Comparison of ENCODE assay signal across 23 cellular contexts in the genomic region with DNA sequence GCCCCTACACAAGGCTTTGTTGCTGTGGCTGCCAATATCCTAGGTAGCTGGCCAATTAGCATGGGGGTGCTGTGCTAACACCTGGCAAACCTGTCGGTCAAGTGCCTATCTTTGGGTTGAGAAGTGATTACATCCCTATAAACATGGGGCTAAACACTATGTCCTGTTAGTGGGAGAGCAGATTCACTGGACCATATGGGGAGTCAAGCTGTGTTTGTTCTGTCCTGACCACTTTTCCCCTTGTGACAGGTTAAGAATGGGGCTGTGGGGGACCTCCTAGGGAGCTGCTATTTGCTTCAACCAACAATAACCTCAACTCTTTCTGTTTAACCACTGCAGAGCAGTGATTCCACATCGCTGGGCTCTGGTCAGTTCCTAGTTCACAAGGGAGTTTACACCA.
DNase-seq lines count a peak whose midpoint lies in the region; ATAC-seq, FAIRE-seq and TF ChIP-seq lines count a peak whose summit lies in the region.
"Had no signal": no experiment of that assay in that cellular context is flagged by ENCODE, and none has a peak within 500 bp of the region (broad histone marks: within the 10 kb centered on the region; RNA-seq: fewer than 3 reads in every experiment).

No MANE protein-coding gene starts in this region.

- no peak overlapping the region for H3K4me3 ChIP-seq in H1 (ENCODE audit: extremely low read depth in 1 of 4, insufficient read depth in 2 of 4, low read depth in 3 of 4, low read length in 4 of 4)
- H3K4me3 ChIP-seq in effector memory CD4-positive, alpha-beta T cell (ENCODE audit: insufficient read depth, low read depth, low read length, poor library complexity, severe bottlenecking) = no peak overlapping the region
- H3K4me3 ChIP-seq: BLaER1, breast epithelium, right lobe of liver had no signal

- H2BK120ac ChIP-seq in H1 (replicated peaks; ENCODE audit: low read depth, low read length) = no peak overlapping the region

- H3K4me1 ChIP-seq in H1 (replicated peaks in 1 of 4; ENCODE audit: control insufficient read depth in 3 of 4, insufficient read depth in 4 of 4, low read length in 3 of 4) = peaks cover 0 to 12% (median 7%) of the 10 kb centered on the region in 4 experiments; a peak in 6 of 7 replicates
- no peaks in the 10 kb centered on the region for H3K4me1 ChIP-seq in effector memory CD4-positive, alpha-beta T cell (ENCODE audit: control insufficient read depth, insufficient read depth, low read length, poor library complexity, severe bottlenecking)
- H3K4me1 ChIP-seq: BLaER1, breast epithelium had no signal

- H3K36me3 ChIP-seq in H1 (ENCODE audit: control insufficient read depth in 2 of 4, insufficient read depth in 4 of 4, low read length in 3 of 4) = no peaks in the 10 kb centered on the region
- peaks cover 50% of the 10 kb centered on the region for H3K36me3 ChIP-seq in effector memory CD4-positive, alpha-beta T cell (ENCODE audit: control insufficient read depth, insufficient read depth, low read length)
- H3K36me3 ChIP-seq: breast epithelium had no signal

- no peak overlapping the region for H3K56ac ChIP-seq in H1 (replicated peaks; ENCODE audit: insufficient read length, low read depth, low read length)

- H3K9ac ChIP-seq in H1 (replicated peaks in 1 of 4; ENCODE audit: extremely low read depth in 1 of 4, low read depth in 3 of 4, low read length in 3 of 4) = no peak overlapping the region
- H3K9ac ChIP-seq: BLaER1 had no signal

- DNase-seq in NCI-H510A treated with DMSO at 0.1 percent for 48 hours (lab: John Stamatoyannopoulos, UW) (peak; percentile 38), NCI-H510A (lab: John Stamatoyannopoulos, UW) (no peak), NCI-H524 treated with DMSO at 0.1 percent for 48 hours (lab: John Stamatoyannopoulos, UW) (peak; percentile 7), H1 (ENCODE audit: low read depth in 1 of 2, low spot score in 2 of 2) (peak in 1 of 2 experiments; percentile 50), sciatic nerve (ENCODE audit: low spot score) (no peak), NCI-H2171 treated with DMSO at 0.1 percent for 48 hours (lab: John Stamatoyannopoulos, UW) (no peak)
- no peak for DNase-seq in effector memory CD4-positive, alpha-beta T cell
- DNase-seq: activated CD4-positive, alpha-beta memory T cell treated with anti-CD3 and anti-CD28 coated beads, Interleukin-2, amount 10 ng/mL, durations not matched to agents 7 days and 5 days; activated naive CD4-positive, alpha-beta T cell treated with anti-CD3 and anti-CD28 coated beads, Interleukin-2, amount 10 ng/mL, durations not matched to agents 7 days and 5 days; activated T-cell treated with anti-CD3 and anti-CD28 coated beads, Interleukin-2, amount 50 U/mL, for 4 hours; DMS79 treated with DMSO at 0.1 percent for 48 hours; foreskin keratinocyte; Karpas-422; NCI-H1105 treated with DMSO at 0.1 percent for 48 hours; NCI-H446; right lobe of liver; Right ventricle myocardium superior; stimulated activated naive CD8-positive, alpha-beta T cell treated with anti-CD3 and anti-CD28 coated beads, Interleukin-15, Interleukin-2, amounts not matched to agents 100 U/mL and 50 U/mL, for 24 hours; T-helper 17 cell had no signal

- H2AFZ ChIP-seq in H1 (ENCODE audit: low read length) = no peak overlapping the region

- POLR2A ChIA-PET in H1 (lab: Charles Lee; ENCODE audit: partially characterized antibody) = no interaction called here

- H3K23ac ChIP-seq in H1 (ENCODE audit: insufficient read length) = no peak overlapping the region

- H2BK15ac ChIP-seq in H1 (ENCODE audit: low read length) = no peak overlapping the region

- no peak overlapping the region for H2AK5ac ChIP-seq in H1 (ENCODE audit: low read depth, low read length)

- TF ChIP-seq POLR2A in H1 (IDR thresholded peaks at IDR 0.05; ENCODE audit: control extremely low read depth in 1 of 2, low read depth in 2 of 2, low read length in 2 of 2) = no peak

- no peaks in the 10 kb centered on the region for H3K9me3 ChIP-seq in H1 (ENCODE audit: insufficient read depth in 2 of 2, low read depth in 1 of 2, low read length in 1 of 2)
- H3K9me3 ChIP-seq in effector memory CD4-positive, alpha-beta T cell (ENCODE audit: control insufficient read depth, low read length) = no peaks in the 10 kb centered on the region
- H3K9me3 ChIP-seq: BLaER1, breast epithelium, right lobe of liver had no signal

- TF ChIP-seq EP300 in H1 (IDR thresholded peaks at IDR 0.05; ENCODE audit: borderline replicate concordance in 1 of 2, low read depth in 2 of 2, low read length in 2 of 2) = no peak

- H4K91ac ChIP-seq in H1 (replicated peaks; ENCODE audit: insufficient read length, low read length) = no peak overlapping the region

- 0 out of 4 replicates have a peak overlapping the region, but pooled peaks of 1 of the 2 experiments have one; percentile 29 for H3K4me2 ChIP-seq in H1 (ENCODE audit: insufficient read depth in 1 of 2, low read depth in 2 of 2, low read length in 2 of 2)
- H3K4me2 ChIP-seq: BLaER1 had no signal

- no peak overlapping the region for H4K8ac ChIP-seq in H1 (ENCODE audit: extremely low read depth, insufficient read depth, low read length)

- intact Hi-C loops in sciatic nerve (cut with DNase I) = no loop called here

- 52% methylated on average over 2 of the region's 2 CpGs; no CpG with 5 or more reads in 1 of the 2 experiments for WGBS in H1 (ENCODE audit: extremely low coverage in 1 of 2, insufficient coverage in 1 of 2, insufficient read length in 1 of 2, insufficient replicate concordance in 2 of 2, low coverage in 1 of 2, low lambda C conversion rate in 2 of 2, missing lambda C conversion rate in 1 of 2), 2 experiments

- H3K79me1 ChIP-seq in H1 (ENCODE audit: low read depth, low read length) = no peaks in the 10 kb centered on the region

- H2BK5ac ChIP-seq in H1 (ENCODE audit: low read depth, low read length) = peak overlapping the region; percentile 38; the same call in 1 of the 2 replicates

- CTCF ChIA-PET in H1 (lab: Charles Lee; ENCODE audit: partially characterized antibody) = interaction anchor here (0.6 to 1.5 kb wide), 4 partner anchors 149 to 388 kb away, joined by 3 to 4 read pairs (median 4); no protein-coding TSS in a partner anchor

- H3K4ac ChIP-seq in H1 (replicated peaks; ENCODE audit: insufficient read length, low read depth, low read length) = no peak overlapping the region

- ATAC-seq in sciatic nerve (peak; percentile 48), GM18498 (IDR thresholded peaks at IDR 0.05; ENCODE audit: unreplicated experiment) (no peak)
- ATAC-seq: activated T-cell treated with anti-CD3 and anti-CD28 coated beads, Interleukin-2, amount 50 U/mL, for 4 hours; foreskin keratinocyte; right lobe of liver; stimulated activated naive CD8-positive, alpha-beta T cell treated with anti-CD3 and anti-CD28 coated beads, Interleukin-15, Interleukin-2, amounts not matched to agents 100 U/mL and 50 U/mL, for 24 hours; T-helper 17 cell had no signal

- H4K5ac ChIP-seq in H1 (ENCODE audit: insufficient read length, low read depth, low read length) = no peak overlapping the region

- 0 out of 2 replicates have a peak overlapping the region, but pooled peaks have one; percentile 12 for H2BK12ac ChIP-seq in H1 (ENCODE audit: low read depth, low read length)

- no peaks in the 10 kb centered on the region for H4K20me1 ChIP-seq in H1 (replicated peaks in 1 of 2; ENCODE audit: control insufficient read depth in 1 of 2, insufficient read depth in 2 of 2, low read length in 2 of 2)
- H4K20me1 ChIP-seq: BLaER1 had no signal

- no peak overlapping the region for H3K27ac ChIP-seq in H1 (ENCODE audit: low read depth, low read length)
- H3K27ac ChIP-seq in effector memory CD4-positive, alpha-beta T cell (ENCODE audit: insufficient read depth, low read length, poor library complexity, severe bottlenecking) = no peak overlapping the region
- H3K27ac ChIP-seq: BLaER1, breast epithelium, epithelial cell of prostate, foreskin keratinocyte, right lobe of liver had no signal

- H2BK20ac ChIP-seq in H1 (ENCODE audit: low read length) = no peak overlapping the region

- H3K27me3 ChIP-seq in H1 (replicated peaks in 1 of 4; ENCODE audit: control insufficient read depth in 3 of 4, extremely low read depth in 1 of 4, insufficient read depth in 3 of 4, low read length in 3 of 4) = no peaks in the 10 kb centered on the region
- no peaks in the 10 kb centered on the region for H3K27me3 ChIP-seq in effector memory CD4-positive, alpha-beta T cell (replicated peaks; ENCODE audit: control insufficient read depth, insufficient read depth, low read length, poor library complexity, severe bottlenecking)
- H3K27me3 ChIP-seq: BLaER1, breast epithelium, foreskin keratinocyte, right lobe of liver had no signal

- TF ChIP-seq RAD21 in H1 (IDR thresholded peaks at IDR 0.05 in 1 of 2, conservative IDR thresholded peaks at IDR 0.05 in 1 of 2; ENCODE audit: low read depth in 2 of 2, low read length in 2 of 2) = no peak

- FAIRE-seq in H1 (lab: Jason Lieb, UNC) = peak; percentile 72

- H3K23me2 ChIP-seq in H1 (ENCODE audit: low read depth, low read length) = no peaks in the 10 kb centered on the region

- no peak for TF ChIP-seq CTCF in H1 (IDR thresholded peaks at IDR 0.05; ENCODE audit: control extremely low read depth in 1 of 3, insufficient read depth in 1 of 3, low read depth in 1 of 3, low read length in 3 of 3)

- no peak overlapping the region for H3K14ac ChIP-seq in H1 (ENCODE audit: insufficient read length)

- no peak overlapping the region for H3K18ac ChIP-seq in H1 (ENCODE audit: extremely low read depth, low read length)

- no peaks in the 10 kb centered on the region for H3K79me2 ChIP-seq in H1 (ENCODE audit: control insufficient read depth in 1 of 2, insufficient read depth in 2 of 2, low read length in 2 of 2)

TF ChIP-seq in H1, 55 proteins besides CTCF, POLR2A, EP300 and RAD21 (continues in another document):
- TF ChIP-seq RNF2 (IDR thresholded peaks at IDR 0.05; ENCODE audit: borderline replicate concordance, low read depth, low read length, missing control alignments, poor library complexity, severe bottlenecking) (no peak), RBBP5 (IDR thresholded peaks at IDR 0.05; ENCODE audit: borderline replicate concordance, low read depth, low read length) (no peak), ZNF274 (IDR thresholded peaks at IDR 0.05; ENCODE audit: borderline replicate concordance, extremely low read depth, low read length) (no peak), SRF (IDR thresholded peaks at IDR 0.05; ENCODE audit: low read depth, low read length) (no peak), KDM1A (IDR thresholded peaks at IDR 0.05; ENCODE audit: borderline replicate concordance, low read length) (no peak), KDM5A (IDR thresholded peaks at IDR 0.05; ENCODE audit: low read length) (no peak), CHD1 (IDR thresholded peaks at IDR 0.05; ENCODE audit: low read depth, low read length) (no peak), BCL11A (IDR thresholded peaks at IDR 0.05; ENCODE audit: low read depth in 2 of 2, low read length in 2 of 2) (no peak), GABPA (IDR thresholded peaks at IDR 0.05; ENCODE audit: borderline replicate concordance, insufficient read depth, low read length) (no peak), EZH2 (IDR thresholded peaks at IDR 0.05; ENCODE audit: low read depth, low read length, severe bottlenecking) (no peak), YY1 (IDR thresholded peaks at IDR 0.05; ENCODE audit: low read depth, low read length) (no peak)

Comparison
In these comparisons a context has a peak if more than half of its experiments do, and no peak if none do; other contexts are left out.
1. DNase-seq: peak in NCI-H510A treated with DMSO at 0.1 percent for 48 hours (single experiment) and NCI-H524 treated with DMSO at 0.1 percent for 48 hours (single experiment); none in NCI-H510A (single experiment), sciatic nerve (single experiment), NCI-H2171 treated with DMSO at 0.1 percent for 48 hours (single experiment) and effector memory CD4-positive, alpha-beta T cell (0 of 3).